ENCODE assay signal across 16 cellular contexts in the genomic region with DNA sequence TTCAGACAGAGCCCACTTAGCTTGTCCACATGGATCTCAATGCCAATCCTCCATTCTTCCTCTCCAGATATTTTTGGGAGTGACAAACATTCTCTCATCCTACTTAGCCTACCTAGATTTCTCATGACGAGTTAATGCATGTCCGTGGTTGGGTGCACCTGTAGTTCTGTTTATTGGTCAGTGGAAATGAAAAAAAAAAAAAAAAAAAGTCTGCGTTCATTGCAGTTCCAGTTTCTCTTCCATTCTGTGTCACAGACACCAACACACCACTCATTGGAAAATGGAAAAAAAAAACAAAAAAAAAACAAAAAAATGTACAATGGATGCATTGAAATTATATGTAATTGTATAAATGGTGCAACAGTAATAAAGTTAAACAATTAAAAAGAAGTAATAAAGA. TPM values are rescaled to one million over a fixed set of nuclear protein-coding genes. Genes with fewer than 3 reads are reported as not detected.
DNase-seq lines count a peak whose midpoint lies in the region; ATAC-seq and TF ChIP-seq lines count a peak whose summit lies in the region.
"Had no signal": no experiment of that assay in that cellular context is flagged by ENCODE, and none has a peak within 500 bp of the region (broad histone marks: within the 10 kb centered on the region; RNA-seq: fewer than 3 reads in every experiment).

No MANE protein-coding gene starts in this region.

- H4K20me1 ChIP-seq in GM23338 (replicated peaks; ENCODE audit: insufficient read depth): peaks cover 8% of the 10 kb centered on the region; the same call in 1 of the 2 replicates

- CTCF ChIA-PET in CD4-positive, alpha-beta memory T cell (lab: Charles Lee; ENCODE audit: partially characterized antibody): interaction anchor here (0.7 kb wide), 1 partner anchor 25 kb away, joined by 4 read pairs; no protein-coding TSS in a partner anchor

- H3K36me3 ChIP-seq in CD4-positive, alpha-beta memory T cell (ENCODE audit: insufficient read depth, low read length): no peaks in the 10 kb centered on the region
- peaks cover 8% of the 10 kb centered on the region; the same call in 1 of the 2 replicates for H3K36me3 ChIP-seq in GM23338 (ENCODE audit: insufficient read depth)
- H3K36me3 ChIP-seq: prostate gland had no signal

- no peaks in the 10 kb centered on the region for H3K9me3 ChIP-seq in CD4-positive, alpha-beta memory T cell (ENCODE audit: control insufficient read depth in 1 of 2, low read length in 2 of 2)
- H3K9me3 ChIP-seq: prostate gland, thoracic aorta had no signal

- H3K9me3 Mint-ChIP-seq in mesothelial cell of epicardium (no peaks in the 10 kb centered on the region), GM23338 (no peaks in the 10 kb centered on the region)
- H3K9me3 Mint-ChIP-seq in CD4-positive, alpha-beta memory T cell: peaks cover 0 to 3% (median 0%) of the 10 kb centered on the region in 8 donors

- H3K36me3 Mint-ChIP-seq in mesothelial cell of epicardium (peaks cover 28% of the 10 kb centered on the region), GM23338 (ENCODE audit: low read depth) (peaks cover 20% of the 10 kb centered on the region)
- H3K36me3 Mint-ChIP-seq in CD4-positive, alpha-beta memory T cell: no peaks in the 10 kb centered on the region
- H3K36me3 Mint-ChIP-seq: CD8-positive, alpha-beta memory T cell had no signal

- H3F3A ChIP-seq in GM23338 (replicated peaks; ENCODE audit: low read depth): no peaks in the 10 kb centered on the region

- POLR2A ChIA-PET in CD4-positive, alpha-beta memory T cell (lab: Charles Lee; ENCODE audit: partially characterized antibody): no interaction called here

- H3K4me3 ChIP-seq in CD4-positive, alpha-beta memory T cell (ENCODE audit: low read length in 2 of 2): no peak overlapping the region
- H3K4me3 ChIP-seq in GM23338: no peak overlapping the region
- H3K4me3 ChIP-seq: lung, prostate gland, thoracic aorta had no signal

- H3K4me1 Mint-ChIP-seq in mesothelial cell of epicardium (no peaks in the 10 kb centered on the region), GM23338 (peaks cover 11% of the 10 kb centered on the region; the same call in 2 of the 3 replicates)
- no peaks in the 10 kb centered on the region for H3K4me1 Mint-ChIP-seq in CD4-positive, alpha-beta memory T cell
- H3K4me1 Mint-ChIP-seq: CD8-positive, alpha-beta memory T cell had no signal

- H3K4me3 Mint-ChIP-seq in mesothelial cell of epicardium (no peak overlapping the region), GM23338 (no peak overlapping the region)
- H3K4me3 Mint-ChIP-seq in CD4-positive, alpha-beta memory T cell: no peak overlapping the region
- H3K4me3 Mint-ChIP-seq: activated T-cell treated with anti-CD3 and anti-CD28 coated beads, Interleukin-2, amount 50 U/mL, for 4 hours had no signal

- no peak overlapping the region for H2AFZ ChIP-seq in GM23338

- no peaks in the 10 kb centered on the region for H3K27me3 ChIP-seq in CD4-positive, alpha-beta memory T cell (ENCODE audit: insufficient read depth, low read length)
- H3K27me3 ChIP-seq in GM23338 (ENCODE audit: insufficient read depth): no peaks in the 10 kb centered on the region

- intact Hi-C loops in CD4-positive, alpha-beta memory T cell (cut with micrococcal nuclease): no loop called here
- intact Hi-C loops in left colon (cut with DNase I, micrococcal nuclease): no loop called here

- H3K27ac ChIP-seq in CD4-positive, alpha-beta memory T cell (ENCODE audit: low read depth, low read length): no peak overlapping the region
- H3K27ac ChIP-seq in GM23338 (ENCODE audit: low read depth): no peak overlapping the region
- H3K27ac ChIP-seq: prostate gland, thoracic aorta had no signal

- no peaks in the 10 kb centered on the region for H3K27me3 Mint-ChIP-seq in mesothelial cell of epicardium (ENCODE audit: low read depth)
- H3K27me3 Mint-ChIP-seq in CD4-positive, alpha-beta memory T cell: no peaks in the 10 kb centered on the region
- H3K27me3 Mint-ChIP-seq in GM23338 (ENCODE audit: insufficient read depth, low read depth, poor library complexity): peaks cover 4% of the 10 kb centered on the region
- H3K27me3 Mint-ChIP-seq: CD8-positive, alpha-beta memory T cell had no signal

- H3K9me2 ChIP-seq in GM23338 (ENCODE audit: insufficient read depth): no peaks in the 10 kb centered on the region

- no peaks in the 10 kb centered on the region for H3K4me1 ChIP-seq in CD4-positive, alpha-beta memory T cell (ENCODE audit: insufficient read depth, low read length)
- H3K4me1 ChIP-seq in GM23338 (ENCODE audit: insufficient read depth): peaks cover 6% of the 10 kb centered on the region; the same call in 1 of the 2 replicates
- H3K4me1 ChIP-seq: prostate gland had no signal

- ATAC-seq in GM18907 (IDR thresholded peaks at IDR 0.05; ENCODE audit: unreplicated experiment) (peak; percentile 60), GM21619 (IDR thresholded peaks at IDR 0.05; ENCODE audit: unreplicated experiment) (peak; percentile 53), HG03135 (IDR thresholded peaks at IDR 0.05; ENCODE audit: unreplicated experiment) (peak; percentile 58), left colon (no peak), GM23338 (no peak)
- ATAC-seq: activated T-cell treated with anti-CD3 and anti-CD28 coated beads, Interleukin-2, amount 50 U/mL, for 4 hours had no signal

- no peak overlapping the region for H3K4me2 ChIP-seq in GM23338

- TF ChIP-seq CTCF in mesothelial cell of epicardium (IDR thresholded peaks at IDR 0.05; ENCODE audit: unreplicated experiment) (no peak), GM23338 (conservative IDR thresholded peaks at IDR 0.05; ENCODE audit: low read depth in 2 of 2) (no peak)

- peak overlapping the region; percentile 9 for H3K27ac Mint-ChIP-seq in mesothelial cell of epicardium
- H3K27ac Mint-ChIP-seq in CD4-positive, alpha-beta memory T cell: no peak overlapping the region
- no peak overlapping the region for H3K27ac Mint-ChIP-seq in GM23338
- H3K27ac Mint-ChIP-seq: CD8-positive, alpha-beta memory T cell had no signal

- no peak for DNase-seq in mesothelial cell of epicardium (ENCODE audit: low spot score in 2 of 2, unreplicated experiment in 2 of 2)
- no peak for DNase-seq in CD4-positive, alpha-beta memory T cell
- DNase-seq in left colon: no peak
- DNase-seq in HUDEP-2 (lab: John Stamatoyannopoulos, UW; ENCODE audit: unreplicated experiment in 76 of 76): no peak
- no peak for DNase-seq in GM23338 (ENCODE audit: low spot score)
- DNase-seq: activated T-cell treated with anti-CD3 and anti-CD28 coated beads, Interleukin-2, amount 50 U/mL, for 4 hours; CD8-positive, alpha-beta memory T cell; head of caudate nucleus; NCI-H187 treated with DMSO at 0.1 percent for 48 hours; stimulated activated CD4-positive, alpha-beta T cell treated with anti-CD3 and anti-CD28 coated beads, Interleukin-4, amount 100 ng/mL, for 24 hours had no signal

- peaks cover 33% of the 10 kb centered on the region for H3K79me2 ChIP-seq in GM23338 (replicated peaks; ENCODE audit: insufficient read depth)

RNA-seq across cellular contexts. Expression of a gene that starts 59.0 kb away (rescaled TPM):
- total RNA-seq in mesothelial cell of epicardium: 137 to 144 TPM (median 140 TPM) in 3 replicates
- under 1 TPM; 0.69 to 0.90 TPM for total RNA-seq in CD4-positive, alpha-beta memory T cell
- under 1 TPM; 0.10 to 0.78 TPM for polyA plus RNA-seq in CD4-positive, alpha-beta memory T cell
- 1 to 10 TPM; 3.7 to 5.0 TPM for total RNA-seq in left colon
- total RNA-seq in GM23338 (2014; rRNA removed; shearing (Covaris generic)): 89.4 and 114 TPM in 2 replicates
- 84.2 and 87.5 TPM in 2 replicates for polyA plus RNA-seq in GM23338 (2016; fragmentation: Nextera tagmentation; extraction: Ambion mirVana)
- polyA plus RNA-seq: CD8-positive, alpha-beta memory T cell had no signal

Comparison
In these comparisons a context has a peak if more than half of its experiments do, and no peak if none do; other contexts are left out.
1. ATAC-seq: peak in GM18907 (single experiment), GM21619 (single experiment) and HG03135 (single experiment); none in left colon (single experiment) and GM23338 (single experiment).
2. RNA of a gene that starts 59.0 kb away (total RNA-seq): 137 to 144 TPM in mesothelial cell of epicardium and 89.4 to 114 TPM in GM23338; 3.7 to 5.0 TPM in left colon and 0.69 to 0.90 TPM in CD4-positive, alpha-beta memory T cell; every median in the first group is over 10 times any median in the second.